16 cellular contexts compared by ENCODE assay signal in genomic region chr4:145843148-145843547, GRCh38.
DNase-seq lines count a peak whose midpoint lies in the region; ATAC-seq and TF ChIP-seq lines count a peak whose summit lies in the region.
"Had no signal": no experiment of that assay in that cellular context is flagged by ENCODE, and none has a peak within 500 bp of the region (broad histone marks: within the 10 kb centered on the region; RNA-seq: fewer than 3 reads in every experiment).

No MANE protein-coding gene starts in this region.

- no peaks in the 10 kb centered on the region for H3K9me3 ChIP-seq in CD8-positive, alpha-beta memory T cell (ENCODE audit: low read length)
- no peaks in the 10 kb centered on the region for H3K9me3 ChIP-seq in MG63
- no peaks in the 10 kb centered on the region for H3K9me3 ChIP-seq in naive thymus-derived CD4-positive, alpha-beta T cell (ENCODE audit: control insufficient read depth in 2 of 3, low read length in 3 of 3)
- no peaks in the 10 kb centered on the region for H3K9me3 ChIP-seq in CD4-positive, alpha-beta memory T cell (ENCODE audit: control insufficient read depth in 1 of 2, low read length in 2 of 2)
- H3K9me3 ChIP-seq in trophoblast cell (ENCODE audit: insufficient read depth, low read depth, low read length) = no peaks in the 10 kb centered on the region

- no peak overlapping the region for H2AK5ac ChIP-seq in trophoblast cell (ENCODE audit: low read length)

- H3K4me1 Mint-ChIP-seq in CD8-positive, alpha-beta memory T cell = peaks cover 16 to 31% (median 29%) of the 10 kb centered on the region in 3 donors
- peaks cover 40% of the 10 kb centered on the region for H3K4me1 Mint-ChIP-seq in chondrocyte (ENCODE audit: low read depth)
- peaks cover 15 to 35% (median 27%) of the 10 kb centered on the region in 7 donors for H3K4me1 Mint-ChIP-seq in naive thymus-derived CD4-positive, alpha-beta T cell
- H3K4me1 Mint-ChIP-seq in CD4-positive, alpha-beta memory T cell = peaks cover 9 to 28% (median 12%) of the 10 kb centered on the region in 4 donors
- H3K4me1 Mint-ChIP-seq in stimulated activated naive B cell treated with anti-CD40 and anti-IgM and Interleukin-4, amounts not matched to agents 10 μg/mL and 1 μg/mL and 100 μg/mL, for 72 hours = peaks cover 6 to 10% of the 10 kb centered on the region in 2 donors

- H3K4me1 ChIP-seq in CD8-positive, alpha-beta memory T cell (ENCODE audit: insufficient read depth, low read length) = no peaks in the 10 kb centered on the region
- H3K4me1 ChIP-seq in naive thymus-derived CD4-positive, alpha-beta T cell (ENCODE audit: control insufficient read depth in 2 of 2, insufficient read depth in 2 of 2, low read length in 2 of 2) = peaks cover 3 to 10% of the 10 kb centered on the region in 2 donors
- peaks cover 8% of the 10 kb centered on the region for H3K4me1 ChIP-seq in CD4-positive, alpha-beta memory T cell (ENCODE audit: insufficient read depth, low read length)
- peaks cover 0 to 2% of the 10 kb centered on the region in 2 experiments for H3K4me1 ChIP-seq in trophoblast cell (ENCODE audit: control insufficient read depth in 1 of 2, insufficient read depth in 2 of 2, low read length in 2 of 2)

- H2BK12ac ChIP-seq in trophoblast cell (ENCODE audit: low read length) = no peak overlapping the region

- H4K91ac ChIP-seq in trophoblast cell (ENCODE audit: low read depth, low read length) = no peak overlapping the region

- no peaks in the 10 kb centered on the region for H3K79me1 ChIP-seq in trophoblast cell (ENCODE audit: low read length)

- peaks cover 4 to 73% (median 26%) of the 10 kb centered on the region in 3 donors for H3K36me3 Mint-ChIP-seq in CD8-positive, alpha-beta memory T cell
- H3K36me3 Mint-ChIP-seq in chondrocyte (ENCODE audit: low read depth) = peaks cover 25% of the 10 kb centered on the region
- H3K36me3 Mint-ChIP-seq in naive thymus-derived CD4-positive, alpha-beta T cell = peaks cover 0 to 45% (median 40%) of the 10 kb centered on the region in 5 donors
- peaks cover 40 to 47% of the 10 kb centered on the region in 2 donors for H3K36me3 Mint-ChIP-seq in CD4-positive, alpha-beta memory T cell
- H3K36me3 Mint-ChIP-seq in stimulated activated naive B cell treated with anti-CD40 and anti-IgM and Interleukin-4, amounts not matched to agents 10 μg/mL and 1 μg/mL and 100 μg/mL, for 72 hours = peaks cover 28 to 53% of the 10 kb centered on the region in 2 donors

- H3K4ac ChIP-seq in trophoblast cell (ENCODE audit: low read depth, low read length) = no peak overlapping the region

- H3K27me3 ChIP-seq in CD8-positive, alpha-beta memory T cell (ENCODE audit: insufficient read depth, low read length, poor library complexity, severe bottlenecking) = no peaks in the 10 kb centered on the region
- H3K27me3 ChIP-seq in MG63 = no peaks in the 10 kb centered on the region
- no peaks in the 10 kb centered on the region for H3K27me3 ChIP-seq in naive thymus-derived CD4-positive, alpha-beta T cell (ENCODE audit: control insufficient read depth in 2 of 2, insufficient read depth in 2 of 2, low read length in 2 of 2)
- H3K27me3 ChIP-seq in CD4-positive, alpha-beta memory T cell (ENCODE audit: insufficient read depth, low read length) = no peaks in the 10 kb centered on the region
- no peaks in the 10 kb centered on the region for H3K27me3 ChIP-seq in trophoblast cell (ENCODE audit: insufficient read depth, low read length)

- no peaks in the 10 kb centered on the region for H3K9me3 Mint-ChIP-seq in CD8-positive, alpha-beta memory T cell
- H3K9me3 Mint-ChIP-seq in chondrocyte (ENCODE audit: low read depth) = no peaks in the 10 kb centered on the region
- no peaks in the 10 kb centered on the region for H3K9me3 Mint-ChIP-seq in naive thymus-derived CD4-positive, alpha-beta T cell
- no peaks in the 10 kb centered on the region for H3K9me3 Mint-ChIP-seq in CD4-positive, alpha-beta memory T cell
- H3K9me3 Mint-ChIP-seq in stimulated activated naive B cell treated with anti-CD40 and anti-IgM and Interleukin-4, amounts not matched to agents 10 μg/mL and 1 μg/mL and 100 μg/mL, for 72 hours = no peaks in the 10 kb centered on the region
- H3K9me3 Mint-ChIP-seq: activated T-helper 1 cell treated with anti-CD3 and anti-CD28 coated beads, Interleukin-12 subunit alpha, Interleukin-12 subunit beta, Interleukin-2, Interleukin-4 antibody, amounts not matched to agents 30 ng/mL and 10 ng/mL and 1 ng/mL, durations not matched to agents 14 hours and 24 hours and 36 hours; type B pancreatic cell had no signal

- H2BK5ac ChIP-seq in trophoblast cell (ENCODE audit: low read depth, low read length, poor library complexity) = no peak overlapping the region

- no peak overlapping the region for H3K4me3 ChIP-seq in CD8-positive, alpha-beta memory T cell (ENCODE audit: low read length)
- no peak overlapping the region for H3K4me3 ChIP-seq in MG63
- H3K4me3 ChIP-seq in naive thymus-derived CD4-positive, alpha-beta T cell (ENCODE audit: low read length) = no peak overlapping the region
- no peak overlapping the region for H3K4me3 ChIP-seq in CD4-positive, alpha-beta memory T cell (ENCODE audit: low read length in 2 of 2)
- H3K4me3 ChIP-seq in trophoblast cell (ENCODE audit: low read depth, low read length) = no peak overlapping the region

- POLR2A ChIA-PET in CD8-positive, alpha-beta memory T cell (lab: Charles Lee) = interaction anchor here (1.0 kb wide), 1 partner anchor 94 kb away, joined by 3 read pairs; no protein-coding TSS in a partner anchor
- POLR2A ChIA-PET in naive thymus-derived CD4-positive, alpha-beta T cell (lab: Charles Lee) = no interaction called here
- POLR2A ChIA-PET in CD4-positive, alpha-beta memory T cell (lab: Charles Lee; ENCODE audit: partially characterized antibody) = interaction anchor here (1.3 kb wide), 1 partner anchor 75 kb away, joined by 7 read pairs; no protein-coding TSS in a partner anchor

- intact Hi-C loops in naive thymus-derived CD4-positive, alpha-beta T cell (cut with micrococcal nuclease) = no loop called here
- intact Hi-C loops in CD4-positive, alpha-beta memory T cell (cut with micrococcal nuclease) = no loop called here

- no peak overlapping the region for H3K9ac ChIP-seq in trophoblast cell (ENCODE audit: low read length)

- H3K4me2 ChIP-seq in trophoblast cell (ENCODE audit: low read length) = no peak overlapping the region

- H2AFZ ChIP-seq in trophoblast cell (ENCODE audit: insufficient read depth, low read length, poor library complexity) = no peak overlapping the region

- ATAC-seq in naive thymus-derived CD4-positive, alpha-beta T cell = no peak
- no peak for ATAC-seq in GM18502 (IDR thresholded peaks at IDR 0.05; ENCODE audit: poor library complexity, unreplicated experiment)
- ATAC-seq in stimulated activated naive B cell treated with anti-CD40 and anti-IgM and Interleukin-4, amounts not matched to agents 10 μg/mL and 1 μg/mL and 100 μg/mL, for 72 hours (replicated peaks) = no peak
- ATAC-seq: Panc1 had no signal

- H3K36me3 ChIP-seq in CD8-positive, alpha-beta memory T cell (ENCODE audit: insufficient read depth, low read length) = no peaks in the 10 kb centered on the region
- no peaks in the 10 kb centered on the region for H3K36me3 ChIP-seq in MG63
- H3K36me3 ChIP-seq in naive thymus-derived CD4-positive, alpha-beta T cell (ENCODE audit: control insufficient read depth in 2 of 3, insufficient read depth in 3 of 3, low read length in 3 of 3) = peaks cover 0 to 3% (median 0%) of the 10 kb centered on the region in 3 experiments
- no peaks in the 10 kb centered on the region for H3K36me3 ChIP-seq in CD4-positive, alpha-beta memory T cell (ENCODE audit: insufficient read depth, low read length)
- H3K36me3 ChIP-seq in trophoblast cell (ENCODE audit: control insufficient read depth in 1 of 2, insufficient read depth in 2 of 2, low read length in 2 of 2) = peaks cover 10 to 25% of the 10 kb centered on the region in 2 experiments

- no peak overlapping the region for H3K4me3 Mint-ChIP-seq in CD8-positive, alpha-beta memory T cell
- no peak overlapping the region for H3K4me3 Mint-ChIP-seq in chondrocyte (ENCODE audit: unreplicated experiment)
- H3K4me3 Mint-ChIP-seq in naive thymus-derived CD4-positive, alpha-beta T cell = peak overlapping the region in 3 of 10 donors; percentile 4 to 62 (median 15)
- no peak overlapping the region for H3K4me3 Mint-ChIP-seq in CD4-positive, alpha-beta memory T cell
- H3K4me3 Mint-ChIP-seq in stimulated activated naive B cell treated with anti-CD40 and anti-IgM and Interleukin-4, amounts not matched to agents 10 μg/mL and 1 μg/mL and 100 μg/mL, for 72 hours = no peak overlapping the region
- H3K4me3 Mint-ChIP-seq: activated T-helper 1 cell treated with anti-CD3 and anti-CD28 coated beads, Interleukin-12 subunit alpha, Interleukin-12 subunit beta, Interleukin-2, Interleukin-4 antibody, amounts not matched to agents 30 ng/mL and 10 ng/mL and 1 ng/mL, durations not matched to agents 14 hours and 24 hours and 36 hours; type B pancreatic cell had no signal

- H2BK120ac ChIP-seq in trophoblast cell (ENCODE audit: insufficient read depth, low read length, poor library complexity) = no peak overlapping the region

- H3K79me2 ChIP-seq in trophoblast cell (ENCODE audit: control insufficient read depth, insufficient read depth, low read length, poor library complexity) = no peaks in the 10 kb centered on the region

- no CpG with 5 or more reads among the region's 4 CpGs for WGBS in trophoblast cell (ENCODE audit: extremely low coverage, insufficient coverage, insufficient read length)

- H3K27ac ChIP-seq in CD8-positive, alpha-beta memory T cell (ENCODE audit: low read depth, low read length) = no peak overlapping the region
- H3K27ac ChIP-seq in naive thymus-derived CD4-positive, alpha-beta T cell (ENCODE audit: low read depth, low read length) = no peak overlapping the region
- no peak overlapping the region for H3K27ac ChIP-seq in CD4-positive, alpha-beta memory T cell (ENCODE audit: low read depth, low read length)
- H3K27ac ChIP-seq in trophoblast cell (ENCODE audit: low read depth, low read length) = no peak overlapping the region

- CTCF ChIA-PET in CD8-positive, alpha-beta memory T cell (lab: Charles Lee) = interaction anchor here (1.4 kb wide), 1 partner anchor 49 kb away, joined by 3 read pairs; no protein-coding TSS in a partner anchor
- CTCF ChIA-PET in naive thymus-derived CD4-positive, alpha-beta T cell (lab: Charles Lee) = interaction anchor here (1.0 to 1.1 kb wide), 2 partner anchors 25 to 98 kb away, joined by 3 to 4 read pairs; no protein-coding TSS in a partner anchor
- CTCF ChIA-PET in CD4-positive, alpha-beta memory T cell (lab: Charles Lee; ENCODE audit: partially characterized antibody) = interaction anchor here (0.7 kb wide), 1 partner anchor 93 kb away, joined by 3 read pairs; no protein-coding TSS in a partner anchor

- no peak overlapping the region for H4K12ac ChIP-seq in trophoblast cell (ENCODE audit: low read depth, low read length)

- no peak overlapping the region for H3K14ac ChIP-seq in trophoblast cell (ENCODE audit: low read length)

- H4K8ac ChIP-seq in trophoblast cell (ENCODE audit: low read depth, low read length) = no peak overlapping the region

- DNase-seq in CD8-positive, alpha-beta memory T cell = no peak
- DNase-seq in MG63 (peak; percentile 7), chondrocyte (ENCODE audit: low spot score) (no peak), trophoblast cell (no peak)
- DNase-seq in naive thymus-derived CD4-positive, alpha-beta T cell = no peak
- DNase-seq in CD4-positive, alpha-beta memory T cell = no peak
- DNase-seq in stimulated activated naive B cell treated with anti-CD40 and anti-IgM and Interleukin-4, amounts not matched to agents 10 μg/mL and 1 μg/mL and 100 μg/mL, for 72 hours = no peak
- DNase-seq: DMS79 treated with DMSO at 0.1 percent for 48 hours, hypothalamus, midbrain, NCI-H2081, retina had no signal

- no peak for TF ChIP-seq CTCF in chondrocyte (IDR thresholded peaks at IDR 0.05)

- H3K18ac ChIP-seq in trophoblast cell (ENCODE audit: low read length) = no peak overlapping the region

- H3K27me3 Mint-ChIP-seq in CD8-positive, alpha-beta memory T cell = no peaks in the 10 kb centered on the region
- no peaks in the 10 kb centered on the region for H3K27me3 Mint-ChIP-seq in chondrocyte (ENCODE audit: low read depth)
- no peaks in the 10 kb centered on the region for H3K27me3 Mint-ChIP-seq in naive thymus-derived CD4-positive, alpha-beta T cell
- no peaks in the 10 kb centered on the region for H3K27me3 Mint-ChIP-seq in CD4-positive, alpha-beta memory T cell
- H3K27me3 Mint-ChIP-seq in stimulated activated naive B cell treated with anti-CD40 and anti-IgM and Interleukin-4, amounts not matched to agents 10 μg/mL and 1 μg/mL and 100 μg/mL, for 72 hours = no peaks in the 10 kb centered on the region
- H3K27me3 Mint-ChIP-seq: type B pancreatic cell had no signal

- H3K27ac Mint-ChIP-seq in CD8-positive, alpha-beta memory T cell = peak overlapping the region in 7 of 8 donors; percentile 4 to 82 (median 60)
- H3K27ac Mint-ChIP-seq in chondrocyte (ENCODE audit: unreplicated experiment) = peak overlapping the region; percentile 14
- peak overlapping the region in 7 of 9 donors; percentile 17 to 79 (median 53) for H3K27ac Mint-ChIP-seq in naive thymus-derived CD4-positive, alpha-beta T cell
- H3K27ac Mint-ChIP-seq in CD4-positive, alpha-beta memory T cell = peak overlapping the region in 2 of 7 donors; percentile 43 to 67
- no peak overlapping the region for H3K27ac Mint-ChIP-seq in stimulated activated naive B cell treated with anti-CD40 and anti-IgM and Interleukin-4, amounts not matched to agents 10 μg/mL and 1 μg/mL and 100 μg/mL, for 72 hours
- H3K27ac Mint-ChIP-seq: activated T-helper 1 cell treated with anti-CD3 and anti-CD28 coated beads, Interleukin-12 subunit alpha, Interleukin-12 subunit beta, Interleukin-2, Interleukin-4 antibody, amounts not matched to agents 30 ng/mL and 10 ng/mL and 1 ng/mL, durations not matched to agents 14 hours and 24 hours and 36 hours; type B pancreatic cell had no signal

- no peak overlapping the region for H3K23ac ChIP-seq in trophoblast cell (ENCODE audit: low read length)
